In the genomic region with DNA sequence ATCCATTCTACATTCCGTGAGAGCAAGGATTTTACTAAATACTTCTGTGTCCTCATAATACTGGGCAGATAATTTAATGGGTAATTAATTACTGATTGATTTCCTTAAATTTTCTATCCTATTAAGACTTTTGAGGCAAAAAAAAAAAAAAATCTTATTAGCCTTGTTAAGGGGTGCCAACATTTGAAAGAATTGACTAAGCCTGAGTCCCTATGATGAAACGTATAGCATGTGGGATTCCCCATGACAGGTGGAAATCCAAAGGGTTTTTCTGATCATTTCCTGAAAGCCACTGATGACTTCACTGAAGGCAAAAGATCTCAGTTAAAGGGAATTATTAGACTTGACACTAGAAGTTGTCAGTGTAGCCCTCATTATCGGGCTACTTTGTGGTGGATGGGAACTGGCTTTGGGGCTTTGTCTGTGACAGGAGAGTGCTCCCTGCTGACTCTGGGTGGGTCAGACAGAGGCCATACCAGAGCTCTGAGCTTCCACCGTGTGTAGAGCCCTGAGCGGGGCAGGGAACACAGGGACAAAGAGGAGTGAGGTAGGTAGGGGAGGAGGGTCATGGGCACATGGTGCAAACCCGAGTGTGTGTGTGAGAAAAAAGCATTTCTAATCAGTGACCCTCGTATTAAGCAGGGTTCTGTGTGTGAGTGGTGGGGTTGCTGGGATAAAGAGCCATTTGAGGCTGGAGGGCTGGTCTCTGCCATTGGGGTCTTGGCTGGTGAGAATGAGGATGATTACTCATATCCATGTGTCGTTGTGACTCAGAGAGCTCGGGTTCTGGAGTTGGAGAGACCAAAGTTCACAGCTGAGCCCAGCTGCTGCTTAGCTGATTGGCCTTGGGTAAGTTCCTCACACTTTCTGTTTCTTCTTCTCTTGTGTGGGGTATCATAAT, we compare ENCODE assay signal across 8 cellular contexts.
A peak's percentile ranks its signal among the peaks of the same experiment; 100 is the strongest.
DNase-seq lines count a peak whose midpoint lies in the region; ATAC-seq lines count a peak whose summit lies in the region.

No MANE protein-coding gene starts in this region.

- CTCF ChIA-PET in activated CD4-positive, alpha-beta memory T cell treated with anti-CD3 and anti-CD28 coated beads for 36 hours (lab: Charles Lee) = no interaction called here
- CTCF ChIA-PET in activated CD4-positive, alpha-beta memory T cell treated with anti-CD3 and anti-CD28 coated beads, Interleukin-2, amount 10 ng/mL, durations not matched to agents 7 days and 5 days (lab: Charles Lee) = interaction anchor here (1.1 kb wide), 1 partner anchor 9 kb away, joined by 3 read pairs; no protein-coding TSS in a partner anchor

- no peak overlapping the region for H3K27ac Mint-ChIP-seq in activated CD4-positive, alpha-beta memory T cell treated with anti-CD3 and anti-CD28 coated beads for 36 hours
- no peak overlapping the region for H3K27ac Mint-ChIP-seq in activated CD4-positive, alpha-beta memory T cell treated with anti-CD3 and anti-CD28 coated beads, Interleukin-2, amount 10 ng/mL, durations not matched to agents 7 days and 5 days

- no peaks in the 10 kb centered on the region for H3K4me1 Mint-ChIP-seq in activated CD4-positive, alpha-beta memory T cell treated with anti-CD3 and anti-CD28 coated beads for 36 hours (ENCODE audit: low read depth)
- H3K4me1 Mint-ChIP-seq in activated CD4-positive, alpha-beta memory T cell treated with anti-CD3 and anti-CD28 coated beads, Interleukin-2, amount 10 ng/mL, durations not matched to agents 7 days and 5 days = peaks cover 8% of the 10 kb centered on the region

- ATAC-seq in HG02973 (IDR thresholded peaks at IDR 0.05; ENCODE audit: unreplicated experiment) = peak; percentile 89

- POLR2A ChIA-PET in activated CD4-positive, alpha-beta memory T cell treated with anti-CD3 and anti-CD28 coated beads for 36 hours (lab: Charles Lee) = no interaction called here
- POLR2A ChIA-PET in activated CD4-positive, alpha-beta memory T cell treated with anti-CD3 and anti-CD28 coated beads, Interleukin-2, amount 10 ng/mL, durations not matched to agents 7 days and 5 days (lab: Charles Lee) = no interaction called here

- peaks cover 2% of the 10 kb centered on the region for H3K27me3 Mint-ChIP-seq in activated CD4-positive, alpha-beta memory T cell treated with anti-CD3 and anti-CD28 coated beads for 36 hours
- H3K27me3 Mint-ChIP-seq in activated CD4-positive, alpha-beta memory T cell treated with anti-CD3 and anti-CD28 coated beads, Interleukin-2, amount 10 ng/mL, durations not matched to agents 7 days and 5 days = peaks cover 2% of the 10 kb centered on the region

- H3K9me3 Mint-ChIP-seq in activated CD4-positive, alpha-beta memory T cell treated with anti-CD3 and anti-CD28 coated beads for 36 hours = peaks cover 2% of the 10 kb centered on the region
- H3K9me3 Mint-ChIP-seq in activated CD4-positive, alpha-beta memory T cell treated with anti-CD3 and anti-CD28 coated beads, Interleukin-2, amount 10 ng/mL, durations not matched to agents 7 days and 5 days = peaks cover 3% of the 10 kb centered on the region

- intact Hi-C loops in activated CD4-positive, alpha-beta memory T cell treated with anti-CD3 and anti-CD28 coated beads for 36 hours (cut with micrococcal nuclease) = no loop called here

- DNase-seq in activated CD4-positive, alpha-beta memory T cell treated with anti-CD3 and anti-CD28 coated beads for 36 hours = peak; percentile 10
- DNase-seq in activated CD4-positive, alpha-beta memory T cell treated with anti-CD3 and anti-CD28 coated beads, Interleukin-2, amount 10 ng/mL, durations not matched to agents 7 days and 5 days = no peak
- peak; percentile 18 to 21 for DNase-seq in activated T-cell treated with anti-CD3 and anti-CD28 coated beads, Interleukin-2, amount 50 U/mL, for 48 hours
- DNase-seq in renal cortical epithelial cell (ENCODE audit: low read depth) (peak; percentile 61), SKM-1 (lab: John Stamatoyannopoulos, UW; ENCODE audit: unreplicated experiment) (no peak), NCI-H2196 (lab: John Stamatoyannopoulos, UW; ENCODE audit: unreplicated experiment) (no peak), SHP77 (lab: John Stamatoyannopoulos, UW) (no peak)

- H3K36me3 Mint-ChIP-seq in activated CD4-positive, alpha-beta memory T cell treated with anti-CD3 and anti-CD28 coated beads for 36 hours = no peaks in the 10 kb centered on the region
- H3K36me3 Mint-ChIP-seq in activated CD4-positive, alpha-beta memory T cell treated with anti-CD3 and anti-CD28 coated beads, Interleukin-2, amount 10 ng/mL, durations not matched to agents 7 days and 5 days (ENCODE audit: low read depth) = no peaks in the 10 kb centered on the region

- no peak overlapping the region for H3K4me3 Mint-ChIP-seq in activated CD4-positive, alpha-beta memory T cell treated with anti-CD3 and anti-CD28 coated beads for 36 hours
- H3K4me3 Mint-ChIP-seq in activated CD4-positive, alpha-beta memory T cell treated with anti-CD3 and anti-CD28 coated beads, Interleukin-2, amount 10 ng/mL, durations not matched to agents 7 days and 5 days = no peak overlapping the region

Comparison
In these comparisons a context has a peak if more than half of its experiments do, and no peak if none do; other contexts are left out.
1. DNase-seq: peak in activated CD4-positive, alpha-beta memory T cell treated with anti-CD3 and anti-CD28 coated beads for 36 hours (single experiment), activated T-cell treated with anti-CD3 and anti-CD28 coated beads, Interleukin-2, amount 50 U/mL, for 48 hours (2 of 2) and renal cortical epithelial cell (single experiment); none in activated CD4-positive, alpha-beta memory T cell treated with anti-CD3 and anti-CD28 coated beads, Interleukin-2, amount 10 ng/mL, durations not matched to agents 7 days and 5 days (single experiment), SKM-1 (single experiment), NCI-H2196 (single experiment) and SHP77 (0 of 2).